In the genomic region with DNA sequence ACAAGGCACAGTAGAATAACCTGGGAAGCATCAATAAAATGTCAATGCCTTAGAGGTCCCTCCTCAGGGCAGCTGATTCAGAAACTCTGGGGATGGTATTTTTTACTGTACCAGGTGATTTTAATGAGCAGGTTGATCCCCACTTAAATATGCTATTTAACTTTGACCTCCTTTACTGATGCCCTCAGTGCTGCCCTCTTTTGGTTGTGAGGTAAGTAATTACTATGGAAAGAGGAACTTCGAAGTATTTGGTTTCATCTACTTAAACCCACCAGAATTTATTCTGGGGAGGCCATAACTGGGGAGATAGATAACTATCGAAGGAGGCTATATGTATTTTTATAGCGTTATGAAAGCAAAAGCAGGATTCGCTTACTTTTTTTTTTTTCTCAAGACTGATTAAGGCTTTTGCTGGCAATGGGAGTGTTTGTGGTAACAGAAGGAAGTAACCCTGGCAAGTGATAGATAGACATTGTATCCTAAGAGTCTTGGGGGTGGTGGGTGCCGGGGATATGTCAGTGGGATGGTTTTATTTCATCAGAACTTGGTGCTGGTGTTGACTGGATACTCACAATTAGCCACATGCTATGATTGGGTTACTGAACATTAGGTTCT, we compare ENCODE assay signal across 7 cellular contexts.
A peak's percentile ranks its signal among the peaks of the same experiment; 100 is the strongest.
DNase-seq lines count a peak whose midpoint lies in the region; ATAC-seq and TF ChIP-seq lines count a peak whose summit lies in the region.

No MANE protein-coding gene starts in this region.

- no peak overlapping the region for H3K4me3 Mint-ChIP-seq in endodermal cell

- DNase-seq in EL (peak; percentile 38), NT2/D1 (ENCODE audit: low read depth, low spot score) (peak; percentile 18), endodermal cell (no peak), NCI-H2107 (lab: John Stamatoyannopoulos, UW) (no peak)
- peak; percentile 16 for DNase-seq in stimulated activated naive CD8-positive, alpha-beta T cell treated with anti-CD3 and anti-CD28 coated beads, Interleukin-15, Interleukin-2, amounts not matched to agents 100 U/mL and 50 U/mL, for 24 hours

- H3K36me3 ChIP-seq in NT2/D1 (ENCODE audit: insufficient read depth, insufficient read length, low read length), result no peaks in the 10 kb centered on the region
- no peaks in the 10 kb centered on the region for H3K36me3 ChIP-seq in endodermal cell (ENCODE audit: control insufficient read depth, insufficient read depth, low read length)

- H3K4me1 ChIP-seq in NT2/D1 (ENCODE audit: insufficient read depth, insufficient read length), result no peaks in the 10 kb centered on the region
- no peaks in the 10 kb centered on the region for H3K4me1 ChIP-seq in endodermal cell (ENCODE audit: control insufficient read depth, insufficient read depth, low read length)

- H3K9me3 ChIP-seq in NT2/D1 (ENCODE audit: insufficient read depth, low read length) (no peaks in the 10 kb centered on the region), endodermal cell (ENCODE audit: control insufficient read depth, low read length) (no peaks in the 10 kb centered on the region)

- ATAC-seq in GM18873 (IDR thresholded peaks at IDR 0.05; ENCODE audit: low FRiP score, unreplicated experiment) (peak; percentile 64), HG02981 (IDR thresholded peaks at IDR 0.05; ENCODE audit: unreplicated experiment) (peak; percentile 93)
- no peak for ATAC-seq in stimulated activated naive CD8-positive, alpha-beta T cell treated with anti-CD3 and anti-CD28 coated beads, Interleukin-15, Interleukin-2, amounts not matched to agents 100 U/mL and 50 U/mL, for 24 hours

- H3K4me1 Mint-ChIP-seq in endodermal cell, result no peaks in the 10 kb centered on the region

- WGBS in endodermal cell (ENCODE audit: insufficient coverage in 1 of 2, insufficient read length in 1 of 2), 2 experiments, result 87 to 88% methylated on average over 4 to 5 of the region's 5 CpGs

- H3K9me3 Mint-ChIP-seq in endodermal cell, result no peaks in the 10 kb centered on the region

- no peak overlapping the region for H3K27ac ChIP-seq in endodermal cell (ENCODE audit: low read depth, low read length)

- no peaks in the 10 kb centered on the region for H3K27me3 ChIP-seq in NT2/D1 (ENCODE audit: insufficient read depth, insufficient read length)
- H3K27me3 ChIP-seq in endodermal cell (ENCODE audit: control insufficient read depth, insufficient read depth, low read length, poor library complexity, severe bottlenecking), result no peaks in the 10 kb centered on the region

- peak; percentile 79 for TF ChIP-seq CTCF in endodermal cell (conservative IDR thresholded peaks at IDR 0.05)

- H3K27ac Mint-ChIP-seq in endodermal cell, result no peak overlapping the region

- no peaks in the 10 kb centered on the region for H3K27me3 Mint-ChIP-seq in endodermal cell (ENCODE audit: insufficient read depth)

- no peak overlapping the region for H3K4me3 ChIP-seq in NT2/D1 (ENCODE audit: insufficient read length, low read depth)
- no peak overlapping the region for H3K4me3 ChIP-seq in endodermal cell (ENCODE audit: low read length)

- no peaks in the 10 kb centered on the region for H3K36me3 Mint-ChIP-seq in endodermal cell (ENCODE audit: low read depth)

- H3K9ac ChIP-seq in NT2/D1 (ENCODE audit: insufficient read length, low read depth) (no peak overlapping the region), endodermal cell (ENCODE audit: extremely low read depth, low read length, poor library complexity, severe bottlenecking) (no peak overlapping the region)

Comparison
In these comparisons a context has a peak if more than half of its experiments do, and no peak if none do; other contexts are left out.
1. DNase-seq: peak in EL (single experiment), NT2/D1 (single experiment) and stimulated activated naive CD8-positive, alpha-beta T cell treated with anti-CD3 and anti-CD28 coated beads, Interleukin-15, Interleukin-2, amounts not matched to agents 100 U/mL and 50 U/mL, for 24 hours (single experiment); none in endodermal cell (single experiment) and NCI-H2107 (single experiment).